In genomic region chr16:5709889-5710288, GRCh38 we compare ENCODE assay signal across 17 cellular contexts.
DNase-seq lines count a peak whose midpoint lies in the region; ATAC-seq and TF ChIP-seq lines count a peak whose summit lies in the region.
"Had no signal": no experiment of that assay in that cellular context is flagged by ENCODE, and none has a peak within 500 bp of the region (broad histone marks: within the 10 kb centered on the region; RNA-seq: fewer than 3 reads in every experiment).

No MANE protein-coding gene starts in this region.

- H3K27me3 ChIP-seq in BLaER1: peaks cover 77% of the 10 kb centered on the region
- no peaks in the 10 kb centered on the region for H3K27me3 ChIP-seq in brain microvascular endothelial cell (replicated peaks)
- H3K27me3 ChIP-seq: colonic mucosa, esophagus squamous epithelium, upper lobe of right lung had no signal

- no peak overlapping the region for H3K27ac ChIP-seq in BLaER1
- H3K27ac ChIP-seq in SK-N-MC: no peak overlapping the region
- H3K27ac ChIP-seq in brain microvascular endothelial cell: no peak overlapping the region
- H3K27ac ChIP-seq: colonic mucosa, esophagus squamous epithelium, lower lobe of right lung, upper lobe of right lung had no signal

- H3K4me2 ChIP-seq in BLaER1: 0 out of 2 replicates have a peak overlapping the region, but pooled peaks have one; percentile 45

- TF ChIP-seq CTCF in brain microvascular endothelial cell (IDR thresholded peaks at IDR 0.05; ENCODE audit: low read depth, low read length, missing control alignments): no peak

- H3K9me3 ChIP-seq in BLaER1 (peaks cover 22% of the 10 kb centered on the region), SK-N-MC (ENCODE audit: low read depth, low read length) (no peaks in the 10 kb centered on the region)
- H3K9me3 ChIP-seq: colonic mucosa, esophagus squamous epithelium, lower lobe of right lung, upper lobe of right lung had no signal

- in situ Hi-C loops in brain microvascular endothelial cell (cut with HindIII; ENCODE audit: low pct_ligation_motif_present, low sequenced_read_pairs): no loop called here

- H3K9ac ChIP-seq in BLaER1 (no peak overlapping the region), SK-N-MC (ENCODE audit: insufficient read length) (no peak overlapping the region)

- DNase-seq in HK-2 (ENCODE audit: unreplicated experiment): peak; percentile 8
- DNase-seq in SK-N-MC (ENCODE audit: low read depth, low spot score): peak; percentile 2
- peak; percentile 38 for DNase-seq in iPS-NIHi11 (ENCODE audit: low spot score)
- DNase-seq in brain microvascular endothelial cell: no peak
- DNase-seq in activated gamma-delta T cell treated with Interleukin-2 at 50 U/mL for 16 hours: no peak
- DNase-seq in CD1c-positive myeloid dendritic cell (ENCODE audit: extremely low spot score): no peak
- DNase-seq: activated CD4-positive, CD25-positive, alpha-beta regulatory T cell; colonic mucosa; esophagus squamous epithelium; lower lobe of right lung; NCI-H2029; stimulated activated CD4-positive, alpha-beta T cell treated with anti-CD3 and anti-CD28 coated beads, Interleukin-4, amount 100 ng/mL, for 4 hours; SW 1271; upper lobe of right lung had no signal

- peaks cover 11% of the 10 kb centered on the region for H3K4me1 ChIP-seq in BLaER1
- H3K4me1 ChIP-seq: colonic mucosa, esophagus squamous epithelium, lower lobe of right lung, upper lobe of right lung had no signal

- H3K36me3 ChIP-seq in BLaER1 (no peaks in the 10 kb centered on the region), SK-N-MC (ENCODE audit: insufficient read depth, low read length) (no peaks in the 10 kb centered on the region), brain microvascular endothelial cell (replicated peaks) (no peaks in the 10 kb centered on the region)
- H3K36me3 ChIP-seq: colonic mucosa, esophagus squamous epithelium, lower lobe of right lung, upper lobe of right lung had no signal

- H4K20me1 ChIP-seq in BLaER1: no peaks in the 10 kb centered on the region; the same call in 1 of the 2 replicates

- ATAC-seq in GM21526 (IDR thresholded peaks at IDR 0.05; ENCODE audit: low FRiP score, unreplicated experiment): no peak
- ATAC-seq: lower lobe of right lung; stimulated activated memory B cell treated with anti-CD40 and anti-IgM and Interleukin-4, amounts not matched to agents 10 μg/mL and 1 μg/mL and 100 μg/mL, for 72 hours; upper lobe of right lung had no signal

- H3K4me3 ChIP-seq in BLaER1 (no peak overlapping the region), SK-N-MC (no peak overlapping the region), brain microvascular endothelial cell (ENCODE audit: low read depth, low read length) (no peak overlapping the region)
- H3K4me3 ChIP-seq: colonic mucosa, esophagus squamous epithelium, lower lobe of right lung, upper lobe of right lung had no signal

Comparison
In these comparisons a context has a peak if more than half of its experiments do, and no peak if none do; other contexts are left out.
1. DNase-seq: peak in HK-2 (single experiment), SK-N-MC (single experiment) and iPS-NIHi11 (single experiment); none in brain microvascular endothelial cell (single experiment), activated gamma-delta T cell treated with Interleukin-2 at 50 U/mL for 16 hours (single experiment) and CD1c-positive myeloid dendritic cell (single experiment).